In the genomic region with DNA sequence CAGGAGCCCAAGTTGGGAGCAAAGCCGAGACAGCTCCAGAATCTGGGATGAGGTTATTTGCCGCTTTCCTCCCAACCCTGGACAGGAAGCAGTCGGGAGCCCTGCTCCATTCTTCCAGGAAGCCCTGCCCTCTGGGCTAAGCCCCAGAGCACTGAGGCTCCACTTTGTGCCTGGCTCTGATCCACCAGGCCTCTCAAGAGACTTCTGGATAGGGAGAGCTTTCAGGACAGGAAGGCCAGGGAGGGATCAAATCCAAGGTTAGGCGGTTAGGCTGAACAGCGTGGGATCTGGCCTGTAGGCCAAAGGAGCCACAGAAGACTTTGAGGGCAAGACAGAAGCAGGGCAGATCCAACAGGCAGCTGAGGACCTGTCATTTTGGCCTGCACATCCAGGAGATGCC, we compare ENCODE assay signal across 8 cellular contexts. TPM values are rescaled to one million over a fixed set of nuclear protein-coding genes. Genes with fewer than 3 reads are reported as not detected.
DNase-seq lines count a peak whose midpoint lies in the region; ATAC-seq and TF ChIP-seq lines count a peak whose summit lies in the region.

No MANE protein-coding gene starts in this region.

- H3K36me3 Mint-ChIP-seq in activated naive CD4-positive, alpha-beta T cell treated with anti-CD3 and anti-CD28 coated beads, Interleukin-2, amount 10 ng/mL, durations not matched to agents 7 days and 5 days: peaks cover 9% of the 10 kb centered on the region

- H3K36me3 ChIP-seq in adipocyte (ENCODE audit: control insufficient read depth, insufficient read depth, low read length, severe bottlenecking) (peaks cover 7% of the 10 kb centered on the region), hepatocyte (replicated peaks; ENCODE audit: insufficient read depth, low read depth) (no peaks in the 10 kb centered on the region)

- H3K9me3 Mint-ChIP-seq in activated naive CD4-positive, alpha-beta T cell treated with anti-CD3 and anti-CD28 coated beads, Interleukin-2, amount 10 ng/mL, durations not matched to agents 7 days and 5 days: no peaks in the 10 kb centered on the region

- ATAC-seq in GM18870 (IDR thresholded peaks at IDR 0.05; ENCODE audit: unreplicated experiment) (no peak), HG02970 (IDR thresholded peaks at IDR 0.05; ENCODE audit: low FRiP score, unreplicated experiment) (no peak)

- H3K4me3 ChIP-seq in adipocyte (ENCODE audit: low read length): peak overlapping the region; percentile 84
- H3K4me3 ChIP-seq in hepatocyte: peak overlapping the region; percentile 95
- peak overlapping the region; percentile 69 to 96 (median 76) for H3K4me3 ChIP-seq in skin epidermis

- H3K27ac Mint-ChIP-seq in activated naive CD4-positive, alpha-beta T cell treated with anti-CD3 and anti-CD28 coated beads, Interleukin-2, amount 10 ng/mL, durations not matched to agents 7 days and 5 days: peak overlapping the region; percentile 45

- no peak for TF ChIP-seq CTCF in hepatocyte (IDR thresholded peaks at IDR 0.05; ENCODE audit: poor library complexity)

- no peaks in the 10 kb centered on the region for H3K9me2 ChIP-seq in hepatocyte (replicated peaks; ENCODE audit: insufficient read depth)

- CTCF ChIA-PET in activated naive CD4-positive, alpha-beta T cell treated with anti-CD3 and anti-CD28 coated beads, Interleukin-2, amount 10 ng/mL, durations not matched to agents 7 days and 5 days (lab: Charles Lee): interaction anchor here (0.6 to 7.8 kb wide), 3 partner anchors 10 to 78 kb away, joined by 3 to 45 read pairs (median 4); no protein-coding TSS in a partner anchor

- no peaks in the 10 kb centered on the region for H3K27me3 ChIP-seq in adipocyte (replicated peaks; ENCODE audit: control insufficient read depth, insufficient read depth, low read length)
- no peaks in the 10 kb centered on the region for H3K27me3 ChIP-seq in hepatocyte

- H4K20me1 ChIP-seq in hepatocyte (ENCODE audit: insufficient read depth, poor library complexity, severe bottlenecking): no peaks in the 10 kb centered on the region

- peaks cover 16% of the 10 kb centered on the region for H3K79me2 ChIP-seq in hepatocyte

- peak overlapping the region; percentile 72 for H3K27ac ChIP-seq in hepatocyte
- peak overlapping the region in 20 of 21 experiments; percentile 65 to 99 (median 92) for H3K27ac ChIP-seq in skin epidermis

- H3K4me1 ChIP-seq in adipocyte (ENCODE audit: control insufficient read depth, insufficient read depth, low read length): peaks cover 75% of the 10 kb centered on the region
- peaks cover 4% of the 10 kb centered on the region for H3K4me1 ChIP-seq in hepatocyte (ENCODE audit: insufficient read depth)

- peaks cover 47% of the 10 kb centered on the region for H3K4me1 Mint-ChIP-seq in activated naive CD4-positive, alpha-beta T cell treated with anti-CD3 and anti-CD28 coated beads, Interleukin-2, amount 10 ng/mL, durations not matched to agents 7 days and 5 days

- H3K9me3 ChIP-seq in adipocyte (ENCODE audit: control insufficient read depth, low read length) (no peaks in the 10 kb centered on the region), hepatocyte (ENCODE audit: low read depth) (no peaks in the 10 kb centered on the region)

- peak overlapping the region; percentile 92 for H3K9ac ChIP-seq in adipocyte (ENCODE audit: low read length)

- no peak for DNase-seq in activated naive CD4-positive, alpha-beta T cell treated with anti-CD3 and anti-CD28 coated beads, Interleukin-2, amount 10 ng/mL, durations not matched to agents 7 days and 5 days
- no peak for DNase-seq in activated naive CD4-positive, alpha-beta T cell (lab: John Stamatoyannopoulos, UW)
- peak; percentile 28 for DNase-seq in adipocyte (ENCODE audit: low read depth)
- peak; percentile 44 for DNase-seq in hepatocyte (ENCODE audit: low spot score)
- no peak for DNase-seq in DMS153 (lab: John Stamatoyannopoulos, UW)

- peak overlapping the region; percentile 72 for H2AFZ ChIP-seq in hepatocyte

- H3K27me3 Mint-ChIP-seq in activated naive CD4-positive, alpha-beta T cell treated with anti-CD3 and anti-CD28 coated beads, Interleukin-2, amount 10 ng/mL, durations not matched to agents 7 days and 5 days: no peaks in the 10 kb centered on the region

- peak overlapping the region; percentile 94 for H3K4me2 ChIP-seq in hepatocyte

- 73% methylated on average over 5 of the region's 5 CpGs for WGBS in hepatocyte (ENCODE audit: low lambda C conversion rate, missing lambda C conversion rate)

- H3K4me3 Mint-ChIP-seq in activated naive CD4-positive, alpha-beta T cell treated with anti-CD3 and anti-CD28 coated beads, Interleukin-2, amount 10 ng/mL, durations not matched to agents 7 days and 5 days: peak overlapping the region; percentile 79

RNA-seq across cellular contexts. Expression of gene STOML1, which starts 0.8 kb away (rescaled TPM):
- 10.3 and 14.2 TPM in 2 replicates for total RNA-seq in hepatocyte
- polyA plus RNA-seq in hepatocyte: 19.8 and 21.0 TPM in 2 replicates

RNA-seq across cellular contexts. Expression of gene PML, which starts 3.3 kb away (rescaled TPM):
- total RNA-seq in hepatocyte: 9.7 and 15.7 TPM in 2 replicates
- 29.9 and 38.8 TPM in 2 replicates for polyA plus RNA-seq in hepatocyte

Comparison
In these comparisons a context has a peak if more than half of its experiments do, and no peak if none do; other contexts are left out.
1. DNase-seq: peak in adipocyte (single experiment) and hepatocyte (single experiment); none in activated naive CD4-positive, alpha-beta T cell treated with anti-CD3 and anti-CD28 coated beads, Interleukin-2, amount 10 ng/mL, durations not matched to agents 7 days and 5 days (single experiment), activated naive CD4-positive, alpha-beta T cell (0 of 4) and DMS153 (single experiment).
2. Peak in every context shown above with its lines, with median percentiles within 50 percentile points of each other: H3K4me3 ChIP-seq.